ENCODE assay signal across 8 cellular contexts in genomic region chr11:66001941-66002647, GRCh38. TPM values are rescaled to one million over a fixed set of nuclear protein-coding genes. Genes with fewer than 3 reads are reported as not detected.
DNase-seq lines count a peak whose midpoint lies in the region; ATAC-seq, FAIRE-seq and TF ChIP-seq lines count a peak whose summit lies in the region.

Gene BANF1 (plus strand): TSS chr11:66002503. CDS start chr11:66003251, 748 bp downstream.
A gene with protein sequence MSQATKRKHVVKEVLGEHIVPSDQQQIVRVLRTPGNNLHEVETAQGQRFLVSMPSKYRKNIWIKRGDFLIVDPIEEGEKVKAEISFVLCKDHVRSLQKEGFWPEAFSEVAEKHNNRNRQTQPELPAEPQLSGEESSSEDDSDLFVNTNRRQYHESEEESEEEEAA (minus strand): TSS chr11:66002157. CDS start chr11:66000389, 1,768 bp downstream.

- CTCF ChIA-PET in endothelial cell of umbilical vein (lab: Charles Lee), result interaction anchor here (0.7 to 1.9 kb wide), 8 partner anchors 11 to 222 kb away, joined by 3 to 14 read pairs (median 4); partner anchors contain the start of gene FIBP

- H3K9me1 ChIP-seq in endothelial cell of umbilical vein (replicated peaks; ENCODE audit: control insufficient read depth, extremely low read depth, insufficient read depth, low read length), result no peaks in the 10 kb centered on the region

- peak; percentile 93 for TF ChIP-seq POLR2A in endothelial cell of umbilical vein (IDR thresholded peaks at IDR 0.05; ENCODE audit: low read depth, low read length)

- TF ChIP-seq CTCF in OCI-LY3 (IDR thresholded peaks at IDR 0.05; ENCODE audit: low read depth, low read length) (no peak), endothelial cell of umbilical vein (IDR thresholded peaks at IDR 0.05; ENCODE audit: extremely low read depth in 1 of 2, insufficient read depth in 1 of 2, low read depth in 1 of 2, low read length in 2 of 2) (no peak)

- H3K36me3 ChIP-seq in OCI-LY3 (replicated peaks; ENCODE audit: low read depth, low read length) (peaks cover 52% of the 10 kb centered on the region), endothelial cell of umbilical vein (ENCODE audit: control insufficient read depth in 2 of 2, extremely low read depth in 1 of 2, insufficient read depth in 2 of 2, low read length in 2 of 2) (peaks cover 16 to 29% of the 10 kb centered on the region in 2 experiments)

- BruUV-seq in endothelial cell of umbilical vein (replicated peaks; lab: Mats Ljungman, UMichigan), result no TSS peak

- H3K27me3 ChIP-seq in OCI-LY3 (ENCODE audit: low read depth, low read length) (no peaks in the 10 kb centered on the region), endothelial cell of umbilical vein (ENCODE audit: control insufficient read depth in 2 of 2, insufficient read depth in 2 of 2, low read length in 2 of 2) (no peaks in the 10 kb centered on the region)

- no peaks in the 10 kb centered on the region for H3K9me3 ChIP-seq in OCI-LY3 (ENCODE audit: insufficient read depth, low read length)
- H3K9me3 ChIP-seq in endothelial cell of umbilical vein (replicated peaks; ENCODE audit: control insufficient read depth, insufficient read depth, low read length), result no peaks in the 10 kb centered on the region

- peak; percentile 70 for ATAC-seq in GM21528 (IDR thresholded peaks at IDR 0.05; ENCODE audit: low FRiP score, unreplicated experiment)

- H4K20me1 ChIP-seq in OCI-LY3 (ENCODE audit: insufficient read depth, low read length) (no peaks in the 10 kb centered on the region), endothelial cell of umbilical vein (replicated peaks; ENCODE audit: control insufficient read depth, extremely low read depth, insufficient read depth, low read length) (no peaks in the 10 kb centered on the region)

- H3K4me2 ChIP-seq in OCI-LY3 (ENCODE audit: low read length) (peak within 1 kb of the TSS; percentile 84), endothelial cell of umbilical vein (ENCODE audit: insufficient read depth, low read length) (peak within 1 kb of the TSS; percentile 82)

- H3K4me1 ChIP-seq in OCI-LY3 (ENCODE audit: low read length) (peaks cover 9% of the 10 kb centered on the region), endothelial cell of umbilical vein (ENCODE audit: control insufficient read depth, extremely low read depth, insufficient read depth, low read length) (peaks cover 9% of the 10 kb centered on the region)

- H3K9ac ChIP-seq in OCI-LY3 (ENCODE audit: low read length) (peak within 1 kb of the TSS; percentile 89), endothelial cell of umbilical vein (replicated peaks; ENCODE audit: extremely low read depth, insufficient read depth, low read length) (peak within 1 kb of the TSS; percentile 74)

- dilution Hi-C loops in endothelial cell of umbilical vein (cut with MboI; ENCODE audit: extremely low pct_ligation_motif_present, low sequenced_read_pairs), result no loop called here

- intact Hi-C loops in endothelial cell of umbilical vein (cut with micrococcal nuclease), result loop anchor here (1.0 to 2.0 kb wide), 6 partner anchors 19 to 144 kb away; partner anchors contain the start of genes C11orf68, CFL1, DRAP1 and SART1

- peak within 1 kb of the TSS; percentile 86 for H3K27ac ChIP-seq in OCI-LY3 (ENCODE audit: low read length)
- peak within 1 kb of the TSS; percentile 66 for H3K27ac ChIP-seq in endothelial cell of umbilical vein (ENCODE audit: insufficient read depth, low read depth, low read length)

- H3K4me3 ChIP-seq in OCI-LY3 (ENCODE audit: low read length) (peak within 1 kb of the TSS; percentile 92), endothelial cell of umbilical vein (replicated peaks in 1 of 3; ENCODE audit: insufficient read depth in 1 of 3, low read depth in 1 of 3, low read length in 3 of 3) (peak within 1 kb of the TSS; percentile 68 to 88 (median 82))

- H2AFZ ChIP-seq in OCI-LY3 (ENCODE audit: low read depth, low read length), result peak within 1 kb of the TSS; percentile 71
- peak within 1 kb of the TSS; percentile 22 for H2AFZ ChIP-seq in endothelial cell of umbilical vein (ENCODE audit: low read depth, low read length)

- POLR2A ChIA-PET in endothelial cell of umbilical vein (lab: Charles Lee), result interaction anchor here (0.7 to 1.5 kb wide), 3 partner anchors 20 to 111 kb away, joined by 3 to 5 read pairs (median 3); partner anchors contain the start of gene CCDC85B

- peak; percentile 95 for FAIRE-seq in endothelial cell of umbilical vein (lab: Jason Lieb, UNC)

- H3K79me2 ChIP-seq in OCI-LY3 (ENCODE audit: low read length) (peaks cover 47% of the 10 kb centered on the region), endothelial cell of umbilical vein (ENCODE audit: control insufficient read depth, insufficient read depth, low read length) (peaks cover 38% of the 10 kb centered on the region)

- DNase-seq in D341Med (ENCODE audit: low spot score), result peak; percentile 89
- peak; percentile 90 for DNase-seq in HuH-7.5 (ENCODE audit: low spot score)
- DNase-seq in activated CD8-positive, alpha-beta memory T cell treated with anti-CD3 and anti-CD28 coated beads, Interleukin-2, amount 50 U/mL, for 4 hours, result peak; percentile 86
- peak; percentile 98 for DNase-seq in endothelial cell of umbilical vein (ENCODE audit: low read depth, low spot score)
- peak; percentile 98 for DNase-seq in midbrain (lab: John Stamatoyannopoulos, UW)
- DNase-seq in stimulated activated CD8-positive, alpha-beta memory T cell treated with anti-CD3 and anti-CD28 coated beads, Interleukin-15, amount 100 ng/mL, for 48 hours (ENCODE audit: low read depth in 2 of 2), result peak; percentile 88 to 89

TF ChIP-seq in endothelial cell of umbilical vein, 7 proteins besides CTCF, POLR2A, EP300 and RAD21:
- TF ChIP-seq MYC (IDR thresholded peaks at IDR 0.05; ENCODE audit: low read depth, low read length) (peak; percentile 60), JUN (IDR thresholded peaks at IDR 0.05; ENCODE audit: borderline replicate concordance, insufficient read depth, insufficient read length, low read depth) (no peak), GATA2 (IDR thresholded peaks at IDR 0.05; ENCODE audit: insufficient read depth, insufficient read length, low read depth, low read length) (no peak), POLR2AphosphoS5 (IDR thresholded peaks at IDR 0.05; ENCODE audit: insufficient read depth, low read depth, low read length) (peak; percentile 53), EZH2 (IDR thresholded peaks at IDR 0.05; ENCODE audit: borderline replicate concordance, low read depth, low read length, severe bottlenecking) (no peak)
- TF ChIP-seq, protein P1, sequence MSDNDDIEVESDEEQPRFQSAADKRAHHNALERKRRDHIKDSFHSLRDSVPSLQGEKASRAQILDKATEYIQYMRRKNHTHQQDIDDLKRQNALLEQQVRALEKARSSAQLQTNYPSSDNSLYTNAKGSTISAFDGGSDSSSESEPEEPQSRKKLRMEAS (IDR thresholded peaks at IDR 0.05; ENCODE audit: insufficient read depth, insufficient read length), result peak; percentile 2

RNA-seq across cellular contexts. Expression of gene BANF1, which starts in this region (rescaled TPM):
- 246 and 269 TPM in 2 replicates for total RNA-seq in endothelial cell of umbilical vein
- polyA plus RNA-seq in endothelial cell of umbilical vein, result 367 and 376 TPM in 2 replicates
- 265 and 357 TPM in 2 replicates for polyA plus RNA-seq in endothelial cell of umbilical vein (2011; cell fraction: cytosol; rRNA removed)
- 128 and 134 TPM in 2 replicates for polyA plus RNA-seq in endothelial cell of umbilical vein (2011; cell fraction: nucleus; rRNA removed)
- 213 and 282 TPM in 2 replicates for polyA plus RNA-seq in endothelial cell of umbilical vein (2012)
- 112 and 123 TPM in 2 replicates for polyA minus RNA-seq in endothelial cell of umbilical vein
- 76.7 TPM for polyA minus RNA-seq in endothelial cell of umbilical vein (2011; cell fraction: cytosol; rRNA and poly(A)+ RNA removed)
- 25.3 and 32.3 TPM in 2 replicates for polyA minus RNA-seq in endothelial cell of umbilical vein (2011; cell fraction: nucleus; rRNA and poly(A)+ RNA removed)

RNA-seq across cellular contexts. Expression of the second gene that starts in this region (rescaled TPM):
- 39.7 and 42.4 TPM in 2 replicates for total RNA-seq in endothelial cell of umbilical vein
- polyA plus RNA-seq in endothelial cell of umbilical vein, result 35.7 and 39.3 TPM in 2 replicates
- 35.2 and 35.3 TPM in 2 replicates for polyA plus RNA-seq in endothelial cell of umbilical vein (2011; cell fraction: cytosol; rRNA removed)
- 30.8 and 32.6 TPM in 2 replicates for polyA plus RNA-seq in endothelial cell of umbilical vein (2011; cell fraction: nucleus; rRNA removed)
- polyA plus RNA-seq in endothelial cell of umbilical vein (2012), result 24.0 and 26.1 TPM in 2 replicates
- polyA minus RNA-seq in endothelial cell of umbilical vein, result 58.8 and 70.1 TPM in 2 replicates
- 27.9 TPM for polyA minus RNA-seq in endothelial cell of umbilical vein (2011; cell fraction: cytosol; rRNA and poly(A)+ RNA removed)
- polyA minus RNA-seq in endothelial cell of umbilical vein (2011; cell fraction: nucleus; rRNA and poly(A)+ RNA removed), result 11.9 and 14.0 TPM in 2 replicates

Comparison
In these comparisons a context has a peak if more than half of its experiments do, and no peak if none do; other contexts are left out.
1. Peak in every context shown above with its lines: DNase-seq, ATAC-seq, H3K4me3 ChIP-seq and H3K27ac ChIP-seq.